In the genomic region with DNA sequence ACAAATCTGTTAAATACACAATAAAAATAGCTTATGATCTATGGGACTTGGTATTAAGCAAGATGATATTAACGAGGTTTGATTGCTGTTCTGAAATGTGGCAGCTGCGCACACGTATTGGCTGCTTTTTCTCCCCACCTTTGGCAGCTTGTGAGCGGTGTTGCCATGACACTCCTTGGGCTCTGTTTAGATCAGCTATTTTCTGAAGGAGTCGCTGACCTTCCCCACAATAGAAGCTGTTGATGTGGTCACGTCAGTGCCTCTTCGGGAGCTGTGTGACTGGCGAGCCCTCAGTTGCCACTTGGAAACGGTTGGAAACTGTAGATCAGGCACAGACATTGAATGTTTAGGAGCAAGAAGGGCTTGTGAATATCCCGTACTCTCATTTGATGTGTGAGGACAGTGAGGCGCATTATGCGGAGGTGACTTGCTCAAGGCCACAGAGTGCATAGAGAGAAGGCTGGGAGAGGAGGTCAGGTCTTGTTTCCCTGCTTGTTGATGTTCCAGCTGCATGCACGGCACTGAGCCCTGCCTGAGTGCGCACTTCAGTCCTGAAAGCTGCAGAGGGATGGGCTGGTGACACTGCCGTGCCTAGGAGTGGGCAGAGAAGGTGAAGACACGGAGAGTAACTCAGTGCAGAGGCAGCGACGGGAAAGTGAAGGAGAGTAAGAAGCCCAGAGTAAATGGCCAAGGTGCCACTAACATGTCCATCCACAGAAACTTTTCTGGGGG, we compare ENCODE assay signal across 15 cellular contexts.
A peak's percentile ranks its signal among the peaks of the same experiment; 100 is the strongest.
DNase-seq lines count a peak whose midpoint lies in the region; ATAC-seq and TF ChIP-seq lines count a peak whose summit lies in the region.
"Had no signal": no experiment of that assay in that cellular context is flagged by ENCODE, and none has a peak within 500 bp of the region (broad histone marks: within the 10 kb centered on the region; RNA-seq: fewer than 3 reads in every experiment).

No MANE protein-coding gene starts in this region.

- H3K27me3 ChIP-seq in heart right ventricle, result no peaks in the 10 kb centered on the region

- H3K27me3 Mint-ChIP-seq in WTC11 (ENCODE audit: low read depth) (no peaks in the 10 kb centered on the region), nephron progenitor cell (ENCODE audit: low read depth, poor library complexity) (no peaks in the 10 kb centered on the region)
- H3K27me3 Mint-ChIP-seq in stimulated activated memory B cell treated with anti-CD40 and anti-IgM and Interleukin-4, amounts not matched to agents 10 μg/mL and 1 μg/mL and 100 μg/mL, for 72 hours, result no peaks in the 10 kb centered on the region
- no peaks in the 10 kb centered on the region for H3K27me3 Mint-ChIP-seq in activated CD4-positive, alpha-beta T cell treated with anti-CD3 and anti-CD28 coated beads for 36 hours

- peaks cover 0 to 3% (median 0%) of the 10 kb centered on the region in 9 donors for H3K36me3 ChIP-seq in heart right ventricle

- CTCF ChIA-PET in WTC11 (lab: Charles Lee), result interaction anchor here (0.8 kb wide), 1 partner anchor 16 kb away, joined by 3 read pairs; no protein-coding TSS in a partner anchor
- CTCF ChIA-PET in activated CD4-positive, alpha-beta T cell treated with anti-CD3 and anti-CD28 coated beads for 36 hours (lab: Charles Lee), result interaction anchor here (0.8 kb wide), 1 partner anchor 21 kb away, joined by 3 read pairs; no protein-coding TSS in a partner anchor

- H3K4me3 ChIP-seq in heart right ventricle, result no peak overlapping the region

- no peak for TF ChIP-seq CTCF in WTC11 (IDR thresholded peaks at IDR 0.05)
- no peak for TF ChIP-seq CTCF in heart right ventricle (IDR thresholded peaks at IDR 0.05)
- no peak for TF ChIP-seq CTCF in nephron progenitor cell (IDR thresholded peaks at IDR 0.05)

- H3K27ac Mint-ChIP-seq in WTC11 (peak overlapping the region; percentile 10; the same call in 1 of the 2 replicates), nephron progenitor cell (peak overlapping the region; percentile 21)
- peak overlapping the region; percentile 1 for H3K27ac Mint-ChIP-seq in stimulated activated memory B cell treated with anti-CD40 and anti-IgM and Interleukin-4, amounts not matched to agents 10 μg/mL and 1 μg/mL and 100 μg/mL, for 72 hours
- H3K27ac Mint-ChIP-seq in activated CD4-positive, alpha-beta T cell treated with anti-CD3 and anti-CD28 coated beads for 36 hours, result no peak overlapping the region

- DNase-seq in WTC11 (ENCODE audit: low spot score), result no peak
- no peak for DNase-seq in heart right ventricle
- no peak for DNase-seq in nephron progenitor cell
- no peak for DNase-seq in NOMO-1 treated with DMSO at 0.1 percent for 48 hours (lab: John Stamatoyannopoulos, UW; ENCODE audit: unreplicated experiment)
- DNase-seq in activated CD4-positive, alpha-beta T cell treated with anti-CD3 and anti-CD28 coated beads for 36 hours, result no peak
- DNase-seq: ACHN, AML-193, COR-L47, H9, NCI-H1417 treated with DMSO at 0.1 percent for 48 hours, NCI-H1930, NCI-H69 had no signal

- ATAC-seq in WTC11 (no peak; the same call in 1 of the 2 replicates), heart right ventricle (peak in 5 of 8 donors; percentile 41 to 87 (median 42)), HG02759 (IDR thresholded peaks at IDR 0.05; ENCODE audit: unreplicated experiment) (no peak)
- ATAC-seq in stimulated activated memory B cell treated with anti-CD40 and anti-IgM and Interleukin-4, amounts not matched to agents 10 μg/mL and 1 μg/mL and 100 μg/mL, for 72 hours, result no peak
- no peak for ATAC-seq in activated CD4-positive, alpha-beta T cell treated with anti-CD3 and anti-CD28 coated beads for 36 hours

- peaks cover 8 to 52% (median 31%) of the 10 kb centered on the region in 9 donors for H3K4me1 ChIP-seq in heart right ventricle

- POLR2A ChIA-PET in WTC11 (lab: Charles Lee), result no interaction called here
- POLR2A ChIA-PET in activated CD4-positive, alpha-beta T cell treated with anti-CD3 and anti-CD28 coated beads for 36 hours (lab: Charles Lee), result no interaction called here

- H3K4me1 Mint-ChIP-seq in WTC11 (peaks cover 13% of the 10 kb centered on the region), nephron progenitor cell (peaks cover 4% of the 10 kb centered on the region)
- H3K4me1 Mint-ChIP-seq in stimulated activated memory B cell treated with anti-CD40 and anti-IgM and Interleukin-4, amounts not matched to agents 10 μg/mL and 1 μg/mL and 100 μg/mL, for 72 hours, result peaks cover 40% of the 10 kb centered on the region
- peaks cover 11% of the 10 kb centered on the region for H3K4me1 Mint-ChIP-seq in activated CD4-positive, alpha-beta T cell treated with anti-CD3 and anti-CD28 coated beads for 36 hours

- 69 to 81% methylated on average over 18 of the region's 18 CpGs for WGBS in heart right ventricle, 2 donors

- peak overlapping the region in 8 of 10 donors; percentile 5 to 74 (median 56) for H3K27ac ChIP-seq in heart right ventricle
- H3K27ac ChIP-seq: HL-60 had no signal

- H3K9me3 Mint-ChIP-seq in WTC11 (no peaks in the 10 kb centered on the region), nephron progenitor cell (no peaks in the 10 kb centered on the region)
- no peaks in the 10 kb centered on the region for H3K9me3 Mint-ChIP-seq in stimulated activated memory B cell treated with anti-CD40 and anti-IgM and Interleukin-4, amounts not matched to agents 10 μg/mL and 1 μg/mL and 100 μg/mL, for 72 hours
- no peaks in the 10 kb centered on the region for H3K9me3 Mint-ChIP-seq in activated CD4-positive, alpha-beta T cell treated with anti-CD3 and anti-CD28 coated beads for 36 hours (ENCODE audit: low read depth)
- H3K9me3 Mint-ChIP-seq: H9 had no signal

- intact Hi-C loops in heart right ventricle (cut with DNase I), result no loop called here
- intact Hi-C loops in activated CD4-positive, alpha-beta T cell treated with anti-CD3 and anti-CD28 coated beads for 36 hours (cut with DNase I, micrococcal nuclease), result no loop called here

- H3K9me3 ChIP-seq in heart right ventricle, result no peaks in the 10 kb centered on the region

- H3K36me3 Mint-ChIP-seq in WTC11 (no peaks in the 10 kb centered on the region), nephron progenitor cell (ENCODE audit: low read depth) (peaks cover 4% of the 10 kb centered on the region)
- peaks cover 4% of the 10 kb centered on the region for H3K36me3 Mint-ChIP-seq in stimulated activated memory B cell treated with anti-CD40 and anti-IgM and Interleukin-4, amounts not matched to agents 10 μg/mL and 1 μg/mL and 100 μg/mL, for 72 hours
- H3K36me3 Mint-ChIP-seq in activated CD4-positive, alpha-beta T cell treated with anti-CD3 and anti-CD28 coated beads for 36 hours (ENCODE audit: low read depth), result peaks cover under 1% of the 10 kb centered on the region

- H3K4me3 Mint-ChIP-seq in WTC11 (no peak overlapping the region), nephron progenitor cell (no peak overlapping the region)
- no peak overlapping the region for H3K4me3 Mint-ChIP-seq in stimulated activated memory B cell treated with anti-CD40 and anti-IgM and Interleukin-4, amounts not matched to agents 10 μg/mL and 1 μg/mL and 100 μg/mL, for 72 hours
- H3K4me3 Mint-ChIP-seq in activated CD4-positive, alpha-beta T cell treated with anti-CD3 and anti-CD28 coated beads for 36 hours, result no peak overlapping the region
- H3K4me3 Mint-ChIP-seq: H9 had no signal

TF ChIP-seq in WTC11, 78 proteins besides CTCF, POLR2A, EP300 and RAD21 (continues in another document):
- TF ChIP-seq NFATC4 (CRISPR knock-in tag; IDR thresholded peaks at IDR 0.05) (no peak), FOXJ3 (CRISPR knock-in tag; IDR thresholded peaks at IDR 0.05; ENCODE audit: borderline replicate concordance) (no peak), ZNF121 (CRISPR knock-in tag; IDR thresholded peaks at IDR 0.05) (no peak), FOXP1 (CRISPR knock-in tag; IDR thresholded peaks at IDR 0.05; ENCODE audit: borderline replicate concordance) (no peak), NR3C1 (CRISPR knock-in tag; conservative IDR thresholded peaks at IDR 0.05; ENCODE audit: low read depth) (no peak), RELA (CRISPR knock-in tag; IDR thresholded peaks at IDR 0.05; ENCODE audit: borderline replicate concordance) (no peak), ZNF263 (CRISPR knock-in tag; IDR thresholded peaks at IDR 0.05; ENCODE audit: low read depth) (no peak), ETV6 (CRISPR knock-in tag; IDR thresholded peaks at IDR 0.05) (no peak), FOXK1 (CRISPR knock-in tag; IDR thresholded peaks at IDR 0.05) (no peak), ZNF219 (CRISPR knock-in tag; IDR thresholded peaks at IDR 0.05; ENCODE audit: borderline replicate concordance) (no peak), PRRX2 (CRISPR knock-in tag; IDR thresholded peaks at IDR 0.05) (no peak), SMAD4 (CRISPR knock-in tag; IDR thresholded peaks at IDR 0.05) (no peak), GABPB1 (CRISPR knock-in tag; IDR thresholded peaks at IDR 0.05) (no peak), HMGA2 (CRISPR knock-in tag; IDR thresholded peaks at IDR 0.05) (no peak), MXD4 (CRISPR knock-in tag; IDR thresholded peaks at IDR 0.05; ENCODE audit: borderline replicate concordance) (no peak), GRHL2 (CRISPR knock-in tag; IDR thresholded peaks at IDR 0.05; ENCODE audit: insufficient replicate concordance, severe bottlenecking) (no peak), RORB (CRISPR knock-in tag; IDR thresholded peaks at IDR 0.05) (no peak)
- TF ChIP-seq, protein P1, sequence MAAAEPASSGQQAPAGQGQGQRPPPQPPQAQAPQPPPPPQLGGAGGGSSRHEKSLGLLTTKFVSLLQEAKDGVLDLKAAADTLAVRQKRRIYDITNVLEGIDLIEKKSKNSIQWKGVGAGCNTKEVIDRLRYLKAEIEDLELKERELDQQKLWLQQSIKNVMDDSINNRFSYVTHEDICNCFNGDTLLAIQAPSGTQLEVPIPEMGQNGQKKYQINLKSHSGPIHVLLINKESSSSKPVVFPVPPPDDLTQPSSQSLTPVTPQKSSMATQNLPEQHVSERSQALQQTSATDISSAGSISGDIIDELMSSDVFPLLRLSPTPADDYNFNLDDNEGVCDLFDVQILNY (CRISPR knock-in tag; IDR thresholded peaks at IDR 0.05), result no peak
- TF ChIP-seq, protein P2, sequence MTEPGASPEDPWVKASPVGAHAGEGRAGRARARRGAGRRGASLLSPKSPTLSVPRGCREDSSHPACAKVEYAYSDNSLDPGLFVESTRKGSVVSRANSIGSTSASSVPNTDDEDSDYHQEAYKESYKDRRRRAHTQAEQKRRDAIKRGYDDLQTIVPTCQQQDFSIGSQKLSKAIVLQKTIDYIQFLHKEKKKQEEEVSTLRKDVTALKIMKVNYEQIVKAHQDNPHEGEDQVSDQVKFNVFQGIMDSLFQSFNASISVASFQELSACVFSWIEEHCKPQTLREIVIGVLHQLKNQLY (CRISPR knock-in tag; IDR thresholded peaks at IDR 0.05), result no peak

Comparison
In these comparisons a context has a peak if more than half of its experiments do, and no peak if none do; other contexts are left out.
1. ATAC-seq: peak in heart right ventricle (5 of 8); none in WTC11 (single experiment), stimulated activated memory B cell treated with anti-CD40 and anti-IgM and Interleukin-4, amounts not matched to agents 10 μg/mL and 1 μg/mL and 100 μg/mL, for 72 hours (single experiment), HG02759 (single experiment) and activated CD4-positive, alpha-beta T cell treated with anti-CD3 and anti-CD28 coated beads for 36 hours (single experiment).